Comparison of ENCODE assay signal across 1 cellular context in the genomic region with DNA sequence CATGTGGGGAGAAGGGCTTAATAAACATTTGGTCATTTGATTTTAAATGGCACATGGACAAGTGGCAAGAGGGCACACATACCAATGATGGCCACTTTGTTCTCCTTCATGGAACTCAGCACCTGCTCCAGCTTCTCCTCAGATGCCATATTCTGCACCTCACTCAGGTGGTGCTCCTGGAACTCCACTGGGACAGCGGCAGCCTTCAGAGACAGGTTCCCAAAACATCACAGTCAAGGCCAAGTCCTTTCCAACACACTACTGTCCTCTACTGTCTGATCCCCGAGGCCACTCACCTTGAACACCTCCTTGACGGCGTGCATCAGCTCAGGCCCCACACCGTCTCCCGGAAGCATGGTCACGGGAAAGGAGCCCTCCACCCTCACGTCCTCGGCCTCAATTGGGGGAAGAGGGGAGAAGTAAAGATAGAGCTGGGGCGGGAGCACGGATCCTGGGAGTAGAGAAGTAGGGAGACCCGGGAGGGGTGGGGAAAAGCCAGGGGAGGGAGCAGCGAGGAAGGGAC.
TF ChIP-seq lines count a peak whose summit lies in the region.

No MANE protein-coding gene starts in this region.

TF ChIP-seq in endothelial cell of umbilical vein, 7 proteins besides CTCF, POLR2A, EP300 and RAD21:
- TF ChIP-seq FOS (IDR thresholded peaks at IDR 0.05; ENCODE audit: borderline replicate concordance, insufficient read depth, low read length) (no peak), POLR2AphosphoS5 (IDR thresholded peaks at IDR 0.05; ENCODE audit: insufficient read depth, low read depth, low read length) (no peak), JUN (IDR thresholded peaks at IDR 0.05; ENCODE audit: borderline replicate concordance, insufficient read depth, insufficient read length, low read depth) (no peak), MYC (IDR thresholded peaks at IDR 0.05; ENCODE audit: low read depth, low read length) (no peak), GATA2 (IDR thresholded peaks at IDR 0.05; ENCODE audit: insufficient read depth, insufficient read length, low read depth, low read length) (no peak), EZH2 (IDR thresholded peaks at IDR 0.05; ENCODE audit: borderline replicate concordance, low read depth, low read length, severe bottlenecking) (no peak)
- TF ChIP-seq, protein P1, sequence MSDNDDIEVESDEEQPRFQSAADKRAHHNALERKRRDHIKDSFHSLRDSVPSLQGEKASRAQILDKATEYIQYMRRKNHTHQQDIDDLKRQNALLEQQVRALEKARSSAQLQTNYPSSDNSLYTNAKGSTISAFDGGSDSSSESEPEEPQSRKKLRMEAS (IDR thresholded peaks at IDR 0.05; ENCODE audit: insufficient read depth, insufficient read length), result no peak
